ENCODE assay signal across 1 cellular context in the genomic region with DNA sequence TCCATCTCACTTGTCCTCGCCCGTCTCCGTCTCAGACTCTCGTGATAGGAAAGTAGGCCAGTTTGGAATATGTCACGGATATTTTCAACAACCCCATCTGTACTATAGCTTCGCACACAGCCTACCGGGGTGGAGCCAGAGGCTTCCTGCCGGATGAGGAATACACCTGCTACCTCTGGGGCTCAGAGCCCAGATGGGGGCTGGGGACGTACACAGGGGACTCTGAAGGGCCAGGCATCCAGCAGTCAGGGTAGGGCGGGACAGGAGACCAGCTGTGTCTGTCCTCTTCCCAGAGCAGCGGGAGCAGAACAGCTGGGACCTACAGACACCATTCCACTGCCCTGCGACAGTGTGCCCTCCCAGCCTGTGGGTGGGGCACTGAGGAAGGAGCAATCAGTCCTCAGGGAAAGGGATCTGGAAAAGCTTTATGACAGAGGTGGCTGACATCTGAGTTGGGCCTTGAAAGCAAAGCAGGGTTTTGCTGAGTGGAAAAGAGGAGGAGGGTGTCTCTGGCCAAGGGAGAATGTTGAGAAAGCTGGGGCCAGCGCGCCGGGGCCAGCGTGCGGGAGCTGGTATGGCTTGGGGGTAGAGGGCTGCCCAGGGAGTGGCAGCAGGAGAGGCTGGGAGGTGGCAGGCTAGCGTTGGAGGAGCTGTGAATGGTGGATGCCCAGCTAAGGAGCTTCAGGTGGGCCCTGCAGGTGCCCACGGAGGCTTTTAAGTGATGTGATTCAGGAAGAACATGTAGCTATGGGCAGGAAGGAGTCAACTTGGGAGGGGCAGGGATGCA.
TF ChIP-seq lines count a peak whose summit lies in the region.

No MANE protein-coding gene starts in this region.

TF ChIP-seq in H1, 55 proteins besides CTCF, POLR2A, EP300 and RAD21:
- TF ChIP-seq BACH1 (IDR thresholded peaks at IDR 0.05; ENCODE audit: low read length) (no peak), RBBP5 (IDR thresholded peaks at IDR 0.05; ENCODE audit: borderline replicate concordance, low read depth, low read length) (no peak), CTBP2 (IDR thresholded peaks at IDR 0.05; ENCODE audit: borderline replicate concordance, insufficient read depth, insufficient read length, low read length) (no peak), ATF3 (IDR thresholded peaks at IDR 0.05; ENCODE audit: insufficient read depth, low read depth, low read length) (no peak), TAF1 (IDR thresholded peaks at IDR 0.05; ENCODE audit: low read depth, low read length) (no peak), SP2 (IDR thresholded peaks at IDR 0.05; ENCODE audit: low read length) (no peak), RXRA (IDR thresholded peaks at IDR 0.05; ENCODE audit: insufficient read depth, low read depth, low read length) (no peak), EZH2 (IDR thresholded peaks at IDR 0.05; ENCODE audit: low read depth, low read length, severe bottlenecking) (no peak), SRF (IDR thresholded peaks at IDR 0.05; ENCODE audit: low read depth, low read length) (no peak), NRF1 (IDR thresholded peaks at IDR 0.05; ENCODE audit: low read depth, low read length) (no peak), KDM5A (IDR thresholded peaks at IDR 0.05; ENCODE audit: low read length) (no peak), SUZ12 (IDR thresholded peaks at IDR 0.05; ENCODE audit: low read length) (no peak), GABPA (IDR thresholded peaks at IDR 0.05; ENCODE audit: borderline replicate concordance, insufficient read depth, low read length) (no peak), CHD2 (IDR thresholded peaks at IDR 0.05; ENCODE audit: low read length) (no peak), MAX (IDR thresholded peaks at IDR 0.05) (no peak), CBX5 (IDR thresholded peaks at IDR 0.05; ENCODE audit: low read depth, low read length) (no peak)
TF ChIP-seq in H1: peak in this region for 0.
